ENCODE assay signal across 1 cellular context in the genomic region with DNA sequence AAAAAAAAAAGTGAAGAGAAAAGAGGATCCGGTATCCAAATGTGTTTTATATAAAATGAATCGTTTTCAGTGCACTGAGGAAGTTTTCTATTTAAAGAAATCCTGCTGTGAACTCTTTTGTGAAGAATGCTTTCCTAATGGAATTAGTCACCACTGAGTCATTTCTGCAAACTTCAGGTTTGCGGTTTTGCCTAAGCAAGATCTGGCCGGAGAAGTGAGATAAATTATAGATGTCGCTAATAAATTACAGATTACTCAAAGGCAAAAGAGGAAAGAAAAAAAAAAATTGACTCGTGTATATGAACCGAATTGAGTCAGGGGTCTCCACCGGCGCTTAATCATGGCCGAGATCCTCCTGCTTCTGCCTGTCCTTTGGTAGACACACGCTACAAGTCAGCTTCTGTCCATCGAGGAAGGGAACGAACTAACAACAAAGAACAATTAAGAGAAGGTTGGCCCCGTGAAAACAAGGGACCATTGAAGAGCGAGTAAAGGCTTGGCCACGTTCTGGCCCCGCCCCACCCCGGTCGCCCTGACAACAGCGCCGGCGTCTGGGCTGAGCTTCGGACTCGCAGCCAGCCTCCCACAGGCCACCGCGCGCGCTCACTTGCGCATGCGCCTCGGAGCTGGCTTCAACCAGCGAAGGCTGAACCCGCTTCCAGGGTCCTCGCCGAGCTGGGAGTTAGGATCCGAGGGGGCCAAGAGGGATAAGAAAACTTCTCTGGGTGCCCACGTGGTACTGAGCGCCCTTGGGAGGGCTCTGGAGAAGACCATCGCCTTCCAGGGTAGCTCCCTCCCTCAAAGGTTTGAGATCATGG.
TF ChIP-seq lines count a peak whose summit lies in the region.

No MANE protein-coding gene starts in this region.

TF ChIP-seq in K562, 482 proteins besides CTCF, POLR2A, EP300 and RAD21 (continued from another document and continues in another):
- TF ChIP-seq PHB2 (IDR thresholded peaks at IDR 0.05; ENCODE audit: low read depth) (no peak), EGR1 (conservative IDR thresholded peaks at IDR 0.05) (no peak; the same call in 1 of the 2 replicates), SNIP1 (IDR thresholded peaks at IDR 0.05; ENCODE audit: low read depth) (no peak), SUPT5H (IDR thresholded peaks at IDR 0.05) (peak; percentile 85), SETDB1 (IDR thresholded peaks at IDR 0.05; ENCODE audit: low read length) (no peak), NR4A1 (CRISPR knock-in tag; IDR thresholded peaks at IDR 0.05) (no peak), NR4A1 (tag; IDR thresholded peaks at IDR 0.05) (0 out of 2 replicates have a peak, but pooled peaks have one; percentile 28), CBX3 (IDR thresholded peaks at IDR 0.05; ENCODE audit: borderline replicate concordance in 1 of 2, low read length in 2 of 2) (no peak; a peak in 1 of 3 replicates), ZBTB8A (IDR thresholded peaks at IDR 0.05; ENCODE audit: partially characterized antibody) (no peak), GATA2 (CRISPR knock-in tag; IDR thresholded peaks at IDR 0.05) (0 out of 2 replicates have a peak, but pooled peaks have one; percentile 23), NFE2L1 (tag; IDR thresholded peaks at IDR 0.05; ENCODE audit: borderline replicate concordance, low read depth) (no peak), MTA1 (IDR thresholded peaks at IDR 0.05; ENCODE audit: borderline replicate concordance) (peak; percentile 36; the same call in 1 of the 2 replicates), PCBP2 (IDR thresholded peaks at IDR 0.05; ENCODE audit: low read depth, low read length, poor library complexity, severe bottlenecking) (no peak), ZC3H11A (IDR thresholded peaks at IDR 0.05; ENCODE audit: low read depth, low read length) (no peak), CBX2 (IDR thresholded peaks at IDR 0.05; ENCODE audit: insufficient read depth, low read length, poor library complexity, severe bottlenecking) (no peak), MYC (IDR thresholded peaks at IDR 0.05; ENCODE audit: low read depth, low read length) (peak; percentile 20; the same call in 1 of the 2 replicates), MYC (CRISPR knock-in tag; IDR thresholded peaks at IDR 0.05; ENCODE audit: borderline replicate concordance, low read depth) (no peak; the same call in 1 of the 2 replicates), MCM3 (IDR thresholded peaks at IDR 0.05) (no peak), SAP30 (IDR thresholded peaks at IDR 0.05; ENCODE audit: borderline replicate concordance, insufficient read depth, low read depth, low read length, poor library complexity, severe bottlenecking) (peak; percentile 26), ZNF133 (CRISPR knock-in tag; IDR thresholded peaks at IDR 0.05) (no peak), ZFPM2 (CRISPR knock-in tag; IDR thresholded peaks at IDR 0.05) (no peak), TBP (optimal IDR thresholded peaks at IDR 0.05; ENCODE audit: low read depth, low read length) (peak; percentile 41), ZEB2 (IDR thresholded peaks at IDR 0.05) (no peak; the same call in 1 of the 2 replicates), ZNF232 (CRISPR knock-in tag; IDR thresholded peaks at IDR 0.05) (no peak), MIER1 (IDR thresholded peaks at IDR 0.05; ENCODE audit: low read depth) (no peak), ZZZ3 (IDR thresholded peaks at IDR 0.05) (no peak), SLC30A9 (CRISPR knock-in tag; IDR thresholded peaks at IDR 0.05) (no peak), HMGN3 (IDR thresholded peaks at IDR 0.05; ENCODE audit: borderline replicate concordance, extremely low read depth, insufficient read length, low read depth, low read length) (no peak), PTTG1 (tag; IDR thresholded peaks at IDR 0.05; ENCODE audit: low read depth) (no peak), GTF2E2 (tag; IDR thresholded peaks at IDR 0.05) (no peak), ZNF263 (CRISPR knock-in tag; IDR thresholded peaks at IDR 0.05; ENCODE audit: borderline replicate concordance) (no peak; the same call in 1 of the 2 replicates), CTBP1 (IDR thresholded peaks at IDR 0.05; ENCODE audit: borderline replicate concordance) (no peak; the same call in 1 of the 2 replicates), XRCC5 (IDR thresholded peaks at IDR 0.05; ENCODE audit: low read depth, low read length) (no peak), HSF4 (CRISPR knock-in tag; IDR thresholded peaks at IDR 0.05; ENCODE audit: borderline replicate concordance) (no peak), TBL1XR1 (IDR thresholded peaks at IDR 0.05; ENCODE audit: low read length in 2 of 2) (no peak)
- TF ChIP-seq, protein P1, sequence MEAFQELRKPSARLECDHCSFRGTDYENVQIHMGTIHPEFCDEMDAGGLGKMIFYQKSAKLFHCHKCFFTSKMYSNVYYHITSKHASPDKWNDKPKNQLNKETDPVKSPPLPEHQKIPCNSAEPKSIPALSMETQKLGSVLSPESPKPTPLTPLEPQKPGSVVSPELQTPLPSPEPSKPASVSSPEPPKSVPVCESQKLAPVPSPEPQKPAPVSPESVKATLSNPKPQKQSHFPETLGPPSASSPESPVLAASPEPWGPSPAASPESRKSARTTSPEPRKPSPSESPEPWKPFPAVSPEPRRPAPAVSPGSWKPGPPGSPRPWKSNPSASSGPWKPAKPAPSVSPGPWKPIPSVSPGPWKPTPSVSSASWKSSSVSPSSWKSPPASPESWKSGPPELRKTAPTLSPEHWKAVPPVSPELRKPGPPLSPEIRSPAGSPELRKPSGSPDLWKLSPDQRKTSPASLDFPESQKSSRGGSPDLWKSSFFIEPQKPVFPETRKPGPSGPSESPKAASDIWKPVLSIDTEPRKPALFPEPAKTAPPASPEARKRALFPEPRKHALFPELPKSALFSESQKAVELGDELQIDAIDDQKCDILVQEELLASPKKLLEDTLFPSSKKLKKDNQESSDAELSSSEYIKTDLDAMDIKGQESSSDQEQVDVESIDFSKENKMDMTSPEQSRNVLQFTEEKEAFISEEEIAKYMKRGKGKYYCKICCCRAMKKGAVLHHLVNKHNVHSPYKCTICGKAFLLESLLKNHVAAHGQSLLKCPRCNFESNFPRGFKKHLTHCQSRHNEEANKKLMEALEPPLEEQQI (IDR thresholded peaks at IDR 0.05): no peak
- TF ChIP-seq, protein P2, sequence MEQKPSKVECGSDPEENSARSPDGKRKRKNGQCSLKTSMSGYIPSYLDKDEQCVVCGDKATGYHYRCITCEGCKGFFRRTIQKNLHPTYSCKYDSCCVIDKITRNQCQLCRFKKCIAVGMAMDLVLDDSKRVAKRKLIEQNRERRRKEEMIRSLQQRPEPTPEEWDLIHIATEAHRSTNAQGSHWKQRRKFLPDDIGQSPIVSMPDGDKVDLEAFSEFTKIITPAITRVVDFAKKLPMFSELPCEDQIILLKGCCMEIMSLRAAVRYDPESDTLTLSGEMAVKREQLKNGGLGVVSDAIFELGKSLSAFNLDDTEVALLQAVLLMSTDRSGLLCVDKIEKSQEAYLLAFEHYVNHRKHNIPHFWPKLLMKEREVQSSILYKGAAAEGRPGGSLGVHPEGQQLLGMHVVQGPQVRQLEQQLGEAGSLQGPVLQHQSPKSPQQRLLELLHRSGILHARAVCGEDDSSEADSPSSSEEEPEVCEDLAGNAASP (IDR thresholded peaks at IDR 0.05): no peak
- TF ChIP-seq, protein P3, sequence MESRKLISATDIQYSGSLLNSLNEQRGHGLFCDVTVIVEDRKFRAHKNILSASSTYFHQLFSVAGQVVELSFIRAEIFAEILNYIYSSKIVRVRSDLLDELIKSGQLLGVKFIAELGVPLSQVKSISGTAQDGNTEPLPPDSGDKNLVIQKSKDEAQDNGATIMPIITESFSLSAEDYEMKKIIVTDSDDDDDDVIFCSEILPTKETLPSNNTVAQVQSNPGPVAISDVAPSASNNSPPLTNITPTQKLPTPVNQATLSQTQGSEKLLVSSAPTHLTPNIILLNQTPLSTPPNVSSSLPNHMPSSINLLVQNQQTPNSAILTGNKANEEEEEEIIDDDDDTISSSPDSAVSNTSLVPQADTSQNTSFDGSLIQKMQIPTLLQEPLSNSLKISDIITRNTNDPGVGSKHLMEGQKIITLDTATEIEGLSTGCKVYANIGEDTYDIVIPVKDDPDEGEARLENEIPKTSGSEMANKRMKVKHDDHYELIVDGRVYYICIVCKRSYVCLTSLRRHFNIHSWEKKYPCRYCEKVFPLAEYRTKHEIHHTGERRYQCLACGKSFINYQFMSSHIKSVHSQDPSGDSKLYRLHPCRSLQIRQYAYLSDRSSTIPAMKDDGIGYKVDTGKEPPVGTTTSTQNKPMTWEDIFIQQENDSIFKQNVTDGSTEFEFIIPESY (CRISPR knock-in tag; IDR thresholded peaks at IDR 0.05): no peak
- TF ChIP-seq, protein P4, sequence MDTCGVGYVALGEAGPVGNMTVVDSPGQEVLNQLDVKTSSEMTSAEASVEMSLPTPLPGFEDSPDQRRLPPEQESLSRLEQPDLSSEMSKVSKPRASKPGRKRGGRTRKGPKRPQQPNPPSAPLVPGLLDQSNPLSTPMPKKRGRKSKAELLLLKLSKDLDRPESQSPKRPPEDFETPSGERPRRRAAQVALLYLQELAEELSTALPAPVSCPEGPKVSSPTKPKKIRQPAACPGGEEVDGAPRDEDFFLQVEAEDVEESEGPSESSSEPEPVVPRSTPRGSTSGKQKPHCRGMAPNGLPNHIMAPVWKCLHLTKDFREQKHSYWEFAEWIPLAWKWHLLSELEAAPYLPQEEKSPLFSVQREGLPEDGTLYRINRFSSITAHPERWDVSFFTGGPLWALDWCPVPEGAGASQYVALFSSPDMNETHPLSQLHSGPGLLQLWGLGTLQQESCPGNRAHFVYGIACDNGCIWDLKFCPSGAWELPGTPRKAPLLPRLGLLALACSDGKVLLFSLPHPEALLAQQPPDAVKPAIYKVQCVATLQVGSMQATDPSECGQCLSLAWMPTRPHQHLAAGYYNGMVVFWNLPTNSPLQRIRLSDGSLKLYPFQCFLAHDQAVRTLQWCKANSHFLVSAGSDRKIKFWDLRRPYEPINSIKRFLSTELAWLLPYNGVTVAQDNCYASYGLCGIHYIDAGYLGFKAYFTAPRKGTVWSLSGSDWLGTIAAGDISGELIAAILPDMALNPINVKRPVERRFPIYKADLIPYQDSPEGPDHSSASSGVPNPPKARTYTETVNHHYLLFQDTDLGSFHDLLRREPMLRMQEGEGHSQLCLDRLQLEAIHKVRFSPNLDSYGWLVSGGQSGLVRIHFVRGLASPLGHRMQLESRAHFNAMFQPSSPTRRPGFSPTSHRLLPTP (IDR thresholded peaks at IDR 0.05; ENCODE audit: borderline replicate concordance, extremely low read depth, insufficient read length): no peak
- TF ChIP-seq, protein P5, sequence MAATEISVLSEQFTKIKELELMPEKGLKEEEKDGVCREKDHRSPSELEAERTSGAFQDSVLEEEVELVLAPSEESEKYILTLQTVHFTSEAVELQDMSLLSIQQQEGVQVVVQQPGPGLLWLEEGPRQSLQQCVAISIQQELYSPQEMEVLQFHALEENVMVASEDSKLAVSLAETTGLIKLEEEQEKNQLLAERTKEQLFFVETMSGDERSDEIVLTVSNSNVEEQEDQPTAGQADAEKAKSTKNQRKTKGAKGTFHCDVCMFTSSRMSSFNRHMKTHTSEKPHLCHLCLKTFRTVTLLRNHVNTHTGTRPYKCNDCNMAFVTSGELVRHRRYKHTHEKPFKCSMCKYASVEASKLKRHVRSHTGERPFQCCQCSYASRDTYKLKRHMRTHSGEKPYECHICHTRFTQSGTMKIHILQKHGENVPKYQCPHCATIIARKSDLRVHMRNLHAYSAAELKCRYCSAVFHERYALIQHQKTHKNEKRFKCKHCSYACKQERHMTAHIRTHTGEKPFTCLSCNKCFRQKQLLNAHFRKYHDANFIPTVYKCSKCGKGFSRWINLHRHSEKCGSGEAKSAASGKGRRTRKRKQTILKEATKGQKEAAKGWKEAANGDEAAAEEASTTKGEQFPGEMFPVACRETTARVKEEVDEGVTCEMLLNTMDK (IDR thresholded peaks at IDR 0.05; ENCODE audit: borderline replicate concordance, insufficient read depth, low read depth, low read length, poor library complexity, severe bottlenecking): no peak
- TF ChIP-seq, protein P6, sequence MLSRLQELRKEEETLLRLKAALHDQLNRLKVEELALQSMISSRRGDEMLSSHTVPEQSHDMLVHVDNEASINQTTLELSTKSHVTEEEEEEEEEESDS (CRISPR knock-in tag; IDR thresholded peaks at IDR 0.05): no peak
- TF ChIP-seq, protein P7, sequence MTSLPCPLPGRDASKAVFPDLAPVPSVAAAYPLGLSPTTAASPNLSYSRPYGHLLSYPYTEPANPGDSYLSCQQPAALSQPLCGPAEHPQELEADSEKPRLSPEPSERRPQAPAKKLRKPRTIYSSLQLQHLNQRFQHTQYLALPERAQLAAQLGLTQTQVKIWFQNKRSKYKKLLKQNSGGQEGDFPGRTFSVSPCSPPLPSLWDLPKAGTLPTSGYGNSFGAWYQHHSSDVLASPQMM (CRISPR knock-in tag; IDR thresholded peaks at IDR 0.05): no peak
- TF ChIP-seq, protein P8, sequence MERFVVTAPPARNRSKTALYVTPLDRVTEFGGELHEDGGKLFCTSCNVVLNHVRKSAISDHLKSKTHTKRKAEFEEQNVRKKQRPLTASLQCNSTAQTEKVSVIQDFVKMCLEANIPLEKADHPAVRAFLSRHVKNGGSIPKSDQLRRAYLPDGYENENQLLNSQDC (CRISPR knock-in tag; IDR thresholded peaks at IDR 0.05): no peak
- TF ChIP-seq, protein P9, sequence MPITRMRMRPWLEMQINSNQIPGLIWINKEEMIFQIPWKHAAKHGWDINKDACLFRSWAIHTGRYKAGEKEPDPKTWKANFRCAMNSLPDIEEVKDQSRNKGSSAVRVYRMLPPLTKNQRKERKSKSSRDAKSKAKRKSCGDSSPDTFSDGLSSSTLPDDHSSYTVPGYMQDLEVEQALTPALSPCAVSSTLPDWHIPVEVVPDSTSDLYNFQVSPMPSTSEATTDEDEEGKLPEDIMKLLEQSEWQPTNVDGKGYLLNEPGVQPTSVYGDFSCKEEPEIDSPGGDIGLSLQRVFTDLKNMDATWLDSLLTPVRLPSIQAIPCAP (CRISPR knock-in tag; IDR thresholded peaks at IDR 0.05; ENCODE audit: borderline replicate concordance): no peak
- TF ChIP-seq, protein P10, sequence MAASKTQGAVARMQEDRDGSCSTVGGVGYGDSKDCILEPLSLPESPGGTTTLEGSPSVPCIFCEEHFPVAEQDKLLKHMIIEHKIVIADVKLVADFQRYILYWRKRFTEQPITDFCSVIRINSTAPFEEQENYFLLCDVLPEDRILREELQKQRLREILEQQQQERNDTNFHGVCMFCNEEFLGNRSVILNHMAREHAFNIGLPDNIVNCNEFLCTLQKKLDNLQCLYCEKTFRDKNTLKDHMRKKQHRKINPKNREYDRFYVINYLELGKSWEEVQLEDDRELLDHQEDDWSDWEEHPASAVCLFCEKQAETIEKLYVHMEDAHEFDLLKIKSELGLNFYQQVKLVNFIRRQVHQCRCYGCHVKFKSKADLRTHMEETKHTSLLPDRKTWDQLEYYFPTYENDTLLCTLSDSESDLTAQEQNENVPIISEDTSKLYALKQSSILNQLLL (CRISPR knock-in tag; IDR thresholded peaks at IDR 0.05; ENCODE audit: borderline replicate concordance): no peak
- TF ChIP-seq, protein P11, sequence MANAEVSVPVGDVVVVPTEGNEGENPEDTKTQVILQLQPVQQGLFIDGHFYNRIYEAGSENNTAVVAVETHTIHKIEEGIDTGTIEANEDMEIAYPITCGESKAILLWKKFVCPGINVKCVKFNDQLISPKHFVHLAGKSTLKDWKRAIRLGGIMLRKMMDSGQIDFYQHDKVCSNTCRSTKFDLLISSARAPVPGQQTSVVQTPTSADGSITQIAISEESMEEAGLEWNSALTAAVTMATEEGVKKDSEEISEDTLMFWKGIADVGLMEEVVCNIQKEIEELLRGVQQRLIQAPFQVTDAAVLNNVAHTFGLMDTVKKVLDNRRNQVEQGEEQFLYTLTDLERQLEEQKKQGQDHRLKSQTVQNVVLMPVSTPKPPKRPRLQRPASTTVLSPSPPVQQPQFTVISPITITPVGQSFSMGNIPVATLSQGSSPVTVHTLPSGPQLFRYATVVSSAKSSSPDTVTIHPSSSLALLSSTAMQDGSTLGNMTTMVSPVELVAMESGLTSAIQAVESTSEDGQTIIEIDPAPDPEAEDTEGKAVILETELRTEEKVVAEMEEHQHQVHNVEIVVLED (CRISPR knock-in tag; IDR thresholded peaks at IDR 0.05): peak; percentile 40; the same call in 1 of the 2 replicates
